17 cellular contexts compared by ENCODE assay signal in the genomic region with DNA sequence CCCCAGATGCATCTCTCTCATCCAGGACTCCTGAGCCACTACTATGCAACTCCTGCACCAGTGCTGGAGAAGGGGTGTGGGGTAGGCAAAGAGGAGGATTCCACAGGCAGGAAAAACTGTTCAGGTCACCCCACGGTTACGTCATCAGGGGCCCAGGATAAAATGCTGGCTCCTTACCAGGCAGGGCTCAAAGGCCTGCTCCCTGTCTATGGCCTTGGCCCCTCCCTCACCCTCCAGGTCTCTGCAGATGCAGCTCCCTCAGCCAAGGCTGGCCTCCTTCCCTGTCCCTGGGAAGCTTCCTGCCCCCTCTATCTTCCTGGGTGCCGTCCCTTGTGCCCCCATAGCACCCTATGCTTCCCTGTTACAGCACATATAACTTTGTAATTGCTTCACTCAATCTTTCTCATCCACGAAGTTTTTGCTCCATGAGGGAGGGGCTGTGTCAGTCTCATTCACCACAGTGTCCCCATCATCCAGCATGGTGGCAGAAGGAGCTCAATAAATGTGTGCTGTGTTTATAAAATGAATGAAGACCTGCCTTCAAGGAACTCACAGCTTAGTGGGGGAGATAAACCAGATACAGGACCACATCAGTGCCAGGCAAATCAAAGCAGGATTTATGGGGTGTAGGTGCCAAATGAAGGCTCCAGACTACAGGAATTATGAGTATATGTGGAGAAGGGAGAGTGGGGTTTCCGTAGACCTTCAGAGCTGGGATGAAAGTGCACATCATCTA. TPM values are rescaled to one million over a fixed set of nuclear protein-coding genes. Genes with fewer than 3 reads are reported as not detected.
DNase-seq lines count a peak whose midpoint lies in the region; ATAC-seq and TF ChIP-seq lines count a peak whose summit lies in the region.
"Had no signal": no experiment of that assay in that cellular context is flagged by ENCODE, and none has a peak within 500 bp of the region (broad histone marks: within the 10 kb centered on the region; RNA-seq: fewer than 3 reads in every experiment).

No MANE protein-coding gene starts in this region.

- H3K36me3 Mint-ChIP-seq in activated T-cell treated with anti-CD3 and anti-CD28 coated beads, Interleukin-2, amount 50 U/mL, for 24 hours (ENCODE audit: low read depth): peaks cover 46% of the 10 kb centered on the region
- no peaks in the 10 kb centered on the region for H3K36me3 Mint-ChIP-seq in activated T-cell treated with anti-CD3 and anti-CD28 coated beads, Interleukin-2, amount 50 U/mL, for 72 hours (ENCODE audit: insufficient read depth in 2 of 2)

- H3K9me3 Mint-ChIP-seq in activated T-cell treated with anti-CD3 and anti-CD28 coated beads, Interleukin-2, amount 50 U/mL, for 24 hours: no peaks in the 10 kb centered on the region
- H3K9me3 Mint-ChIP-seq in activated T-cell treated with anti-CD3 and anti-CD28 coated beads, Interleukin-2, amount 50 U/mL, for 72 hours: no peaks in the 10 kb centered on the region
- H3K9me3 Mint-ChIP-seq: activated CD4-positive, alpha-beta memory T cell treated with anti-CD3 and anti-CD28 coated beads, Interleukin-2, amount 10 ng/mL, durations not matched to agents 7 days and 5 days had no signal

- H3K4me3 ChIP-seq in left lung (no peak overlapping the region), thoracic aorta (no peak overlapping the region)
- H3K4me3 ChIP-seq: GM23248, spleen, upper lobe of left lung had no signal

- ATAC-seq in activated T-cell treated with anti-CD3 and anti-CD28 coated beads, Interleukin-2, amount 50 U/mL, for 72 hours (replicated peaks in 1 of 2): no peak
- ATAC-seq in left lung: peak; percentile 17
- no peak for ATAC-seq in thoracic aorta (ENCODE audit: insufficient number of reproducible peaks, low FRiP score, low read depth)
- ATAC-seq: foreskin keratinocyte had no signal

- TF ChIP-seq CTCF in left lung (IDR thresholded peaks at IDR 0.05) (no peak), thoracic aorta (IDR thresholded peaks at IDR 0.05) (no peak)

- H3K4me3 Mint-ChIP-seq in activated T-cell treated with anti-CD3 and anti-CD28 coated beads, Interleukin-2, amount 50 U/mL, for 24 hours: no peak overlapping the region
- no peak overlapping the region for H3K4me3 Mint-ChIP-seq in activated T-cell treated with anti-CD3 and anti-CD28 coated beads, Interleukin-2, amount 50 U/mL, for 72 hours
- H3K4me3 Mint-ChIP-seq: activated CD4-positive, alpha-beta memory T cell treated with anti-CD3 and anti-CD28 coated beads, Interleukin-2, amount 10 ng/mL, durations not matched to agents 7 days and 5 days had no signal

- H3K27ac ChIP-seq in left lung (no peak overlapping the region), thoracic aorta (peak overlapping the region; percentile 96 to 99)
- H3K27ac ChIP-seq: 22Rv1, foreskin keratinocyte, GM23248, parathyroid adenoma, spleen, upper lobe of left lung had no signal

- H3K4me1 ChIP-seq in left lung (no peaks in the 10 kb centered on the region), thoracic aorta (ENCODE audit: control insufficient read depth in 1 of 2, low read depth in 2 of 2) (peaks cover 14 to 65% of the 10 kb centered on the region in 2 donors)
- H3K4me1 ChIP-seq: foreskin keratinocyte, parathyroid adenoma, spleen had no signal

- H3K27me3 ChIP-seq in left lung (no peaks in the 10 kb centered on the region), thoracic aorta (replicated peaks; ENCODE audit: insufficient read depth) (no peaks in the 10 kb centered on the region)
- H3K27me3 ChIP-seq: foreskin keratinocyte, spleen, upper lobe of left lung had no signal

- DNase-seq in activated T-cell treated with anti-CD3 and anti-CD28 coated beads, Interleukin-2, amount 50 U/mL, for 24 hours: peak; percentile 24
- DNase-seq in activated T-cell treated with anti-CD3 and anti-CD28 coated beads, Interleukin-2, amount 50 U/mL, for 72 hours: no peak
- DNase-seq in left lung: no peak
- DNase-seq in thoracic aorta (ENCODE audit: low spot score): no peak
- no peak for DNase-seq in activated CD8-positive, alpha-beta memory T cell treated with anti-CD3 and anti-CD28 coated beads, Interleukin-2, amount 50 U/mL, for 4 hours
- no peak for DNase-seq in DMS79 (lab: John Stamatoyannopoulos, UW)
- DNase-seq: activated CD4-positive, alpha-beta memory T cell treated with anti-CD3 and anti-CD28 coated beads, Interleukin-2, amount 10 ng/mL, durations not matched to agents 7 days and 5 days; amniotic stem cell; cerebellar nuclear complex; foreskin keratinocyte; GM23248; NCI-H1105 treated with DMSO at 0.1 percent for 48 hours; spleen; upper lobe of left lung had no signal

- no peaks in the 10 kb centered on the region for H3K27me3 Mint-ChIP-seq in activated T-cell treated with anti-CD3 and anti-CD28 coated beads, Interleukin-2, amount 50 U/mL, for 24 hours
- no peaks in the 10 kb centered on the region for H3K27me3 Mint-ChIP-seq in activated T-cell treated with anti-CD3 and anti-CD28 coated beads, Interleukin-2, amount 50 U/mL, for 72 hours (ENCODE audit: low read depth)
- H3K27me3 Mint-ChIP-seq: activated CD4-positive, alpha-beta memory T cell treated with anti-CD3 and anti-CD28 coated beads, Interleukin-2, amount 10 ng/mL, durations not matched to agents 7 days and 5 days had no signal

- intact Hi-C loops in left lung (cut with DNase I): loop anchor here in 1 of 2 donors (10.0 kb wide), 1 partner anchor 60 kb away; no protein-coding TSS in a partner anchor

- H3K4me1 Mint-ChIP-seq in activated T-cell treated with anti-CD3 and anti-CD28 coated beads, Interleukin-2, amount 50 U/mL, for 24 hours (ENCODE audit: low read depth): no peaks in the 10 kb centered on the region
- no peaks in the 10 kb centered on the region for H3K4me1 Mint-ChIP-seq in activated T-cell treated with anti-CD3 and anti-CD28 coated beads, Interleukin-2, amount 50 U/mL, for 72 hours (ENCODE audit: low read depth)
- H3K4me1 Mint-ChIP-seq: activated CD4-positive, alpha-beta memory T cell treated with anti-CD3 and anti-CD28 coated beads, Interleukin-2, amount 10 ng/mL, durations not matched to agents 7 days and 5 days had no signal

- H3K9me3 ChIP-seq in left lung (no peaks in the 10 kb centered on the region), thoracic aorta (no peaks in the 10 kb centered on the region)
- H3K9me3 ChIP-seq: spleen, upper lobe of left lung had no signal

- peaks cover 3 to 35% of the 10 kb centered on the region in 2 donors for H3K36me3 ChIP-seq in left lung
- peaks cover 26% of the 10 kb centered on the region for H3K36me3 ChIP-seq in thoracic aorta

- H3K27ac Mint-ChIP-seq in activated T-cell treated with anti-CD3 and anti-CD28 coated beads, Interleukin-2, amount 50 U/mL, for 24 hours: no peak overlapping the region
- no peak overlapping the region for H3K27ac Mint-ChIP-seq in activated T-cell treated with anti-CD3 and anti-CD28 coated beads, Interleukin-2, amount 50 U/mL, for 72 hours
- H3K27ac Mint-ChIP-seq: activated CD4-positive, alpha-beta memory T cell treated with anti-CD3 and anti-CD28 coated beads, Interleukin-2, amount 10 ng/mL, durations not matched to agents 7 days and 5 days had no signal

RNA-seq across cellular contexts. Expression of gene KBTBD13, which starts 18.6 kb away (rescaled TPM):
- total RNA-seq in activated T-cell treated with anti-CD3 and anti-CD28 coated beads, Interleukin-2, amount 50 U/mL, for 72 hours: not detected
- under 1 TPM in 1 of 2 donors, not detected in 1; 0.18 TPM for total RNA-seq in left lung
- total RNA-seq in thoracic aorta: 1 to 10 TPM in 1 of 2 donors, under 1 TPM in 1; 0.63 to 3.1 TPM
- total RNA-seq: activated CD4-positive, alpha-beta memory T cell treated with anti-CD3 and anti-CD28 coated beads, Interleukin-2, amount 10 ng/mL, durations not matched to agents 7 days and 5 days; foreskin keratinocyte; GM23248; spleen; upper lobe of left lung had no signal

RNA-seq across cellular contexts. Expression of gene UBAP1L, which starts 19.8 kb away (rescaled TPM):
- total RNA-seq in activated T-cell treated with anti-CD3 and anti-CD28 coated beads, Interleukin-2, amount 50 U/mL, for 72 hours: 1 to 10 TPM; 5.2 to 6.3 TPM
- total RNA-seq in left lung (1 to 10 TPM; 2.7 to 3.8 TPM), thoracic aorta (10 to 100 TPM in 1 of 2 donors, 1 to 10 TPM in 1; 3.7 to 11.0 TPM)

RNA-seq across cellular contexts. Expression of gene RASL12, which starts 27.4 kb away (rescaled TPM):
- not detected for total RNA-seq in activated T-cell treated with anti-CD3 and anti-CD28 coated beads, Interleukin-2, amount 50 U/mL, for 72 hours
- total RNA-seq in left lung: 10 to 100 TPM; 23.8 to 24.3 TPM
- total RNA-seq in thoracic aorta: 100 to 1,000 TPM; 211 to 324 TPM
- total RNA-seq: activated CD4-positive, alpha-beta memory T cell treated with anti-CD3 and anti-CD28 coated beads, Interleukin-2, amount 10 ng/mL, durations not matched to agents 7 days and 5 days; foreskin keratinocyte; GM23248 had no signal

RNA-seq across cellular contexts. Expression of gene PDCD7, which starts 38.4 kb away (rescaled TPM):
- 10 to 100 TPM; 47.4 to 49.0 TPM for total RNA-seq in activated T-cell treated with anti-CD3 and anti-CD28 coated beads, Interleukin-2, amount 50 U/mL, for 72 hours
- 10 to 100 TPM; 15.8 to 18.8 TPM for total RNA-seq in left lung
- total RNA-seq in thoracic aorta: 10 to 100 TPM; 18.5 to 26.7 TPM

RNA-seq across cellular contexts. Expression of gene SLC51B, which starts 50.0 kb away (rescaled TPM):
- not detected for total RNA-seq in activated T-cell treated with anti-CD3 and anti-CD28 coated beads, Interleukin-2, amount 50 U/mL, for 72 hours
- 1 to 10 TPM in 1 of 2 donors, under 1 TPM in 1; 0.39 to 2.7 TPM for total RNA-seq in left lung
- total RNA-seq in thoracic aorta: not detected
- total RNA-seq: activated CD4-positive, alpha-beta memory T cell treated with anti-CD3 and anti-CD28 coated beads, Interleukin-2, amount 10 ng/mL, durations not matched to agents 7 days and 5 days; foreskin keratinocyte; GM23248; left cardiac atrium; spleen had no signal

Comparison
In these comparisons a context has a peak if more than half of its experiments do, and no peak if none do; other contexts are left out.
1. H3K27ac ChIP-seq: peak in thoracic aorta (2 of 2); none in left lung (0 of 2).
2. RNA of gene RASL12, which starts 27.4 kb away (total RNA-seq): 211 to 324 TPM in thoracic aorta and 23.8 to 24.3 TPM in left lung; not detected in activated T-cell treated with anti-CD3 and anti-CD28 coated beads, Interleukin-2, amount 50 U/mL, for 72 hours; every median in the first group is over 10 times any median in the second.